1 cellular context compared by ENCODE assay signal in the genomic region with DNA sequence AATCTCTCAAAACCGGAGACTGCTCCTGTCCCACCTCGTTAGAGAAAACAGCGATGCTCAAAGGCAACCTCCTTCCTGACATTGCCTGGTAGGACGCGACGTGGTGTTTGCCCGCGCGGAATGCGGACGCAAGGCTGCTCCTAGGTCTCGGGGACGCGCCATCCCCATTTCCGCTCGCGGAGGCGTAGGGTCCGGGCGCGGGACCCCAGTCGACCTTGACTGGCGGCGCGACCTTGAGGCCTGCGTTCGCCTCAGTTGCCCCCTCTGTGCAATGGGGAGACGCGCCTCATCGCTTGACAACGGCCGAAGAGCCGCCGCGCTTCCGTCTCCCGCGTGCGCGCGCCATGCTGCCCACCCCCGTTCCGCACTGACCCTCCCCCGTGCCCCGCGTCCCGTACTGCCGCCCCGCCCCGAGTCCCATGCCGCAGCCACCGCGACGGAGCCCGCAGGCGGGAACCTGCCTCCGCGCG.
TF ChIP-seq lines count a peak whose summit lies in the region.

No MANE protein-coding gene starts in this region.

TF ChIP-seq in HepG2, 621 proteins besides CTCF, POLR2A, EP300 and RAD21 (continued from another document and continues in another):
- TF ChIP-seq ZBTB46 (CRISPR knock-in tag; IDR thresholded peaks at IDR 0.05; ENCODE audit: borderline replicate concordance) (0 out of 2 replicates have a peak, but pooled peaks have one; percentile 9), RARA (CRISPR knock-in tag; IDR thresholded peaks at IDR 0.05) (peak; percentile 48), PAX8 (CRISPR knock-in tag; IDR thresholded peaks at IDR 0.05; ENCODE audit: borderline replicate concordance) (0 out of 2 replicates have a peak, but pooled peaks have one; percentile 13), ZC3H13 (CRISPR knock-in tag; IDR thresholded peaks at IDR 0.05) (no peak; the same call in 1 of the 2 replicates), RXRB (CRISPR knock-in tag; IDR thresholded peaks at IDR 0.05; ENCODE audit: borderline replicate concordance) (peak; percentile 64), MTERF4 (CRISPR knock-in tag; IDR thresholded peaks at IDR 0.05) (no peak), ZNF263 (CRISPR knock-in tag; IDR thresholded peaks at IDR 0.05) (no peak), ZNF709 (CRISPR knock-in tag; IDR thresholded peaks at IDR 0.05) (no peak; the same call in 1 of the 2 replicates), ZBTB43 (CRISPR knock-in tag; conservative IDR thresholded peaks at IDR 0.05) (peak; percentile 19; the same call in 1 of the 2 replicates), ATM (IDR thresholded peaks at IDR 0.05; ENCODE audit: borderline replicate concordance) (no peak), BRD4 (CRISPR knock-in tag; IDR thresholded peaks at IDR 0.05) (no peak), ZNF17 (CRISPR knock-in tag; IDR thresholded peaks at IDR 0.05) (no peak), CEBPZ (IDR thresholded peaks at IDR 0.05; ENCODE audit: low read length) (no peak), SPEN (CRISPR knock-in tag; IDR thresholded peaks at IDR 0.05; ENCODE audit: low read depth) (peak; percentile 77), ZNF567 (CRISPR knock-in tag; IDR thresholded peaks at IDR 0.05; ENCODE audit: borderline replicate concordance) (no peak), RFXANK (CRISPR knock-in tag; IDR thresholded peaks at IDR 0.05) (no peak), FOXC1 (CRISPR knock-in tag; IDR thresholded peaks at IDR 0.05; ENCODE audit: borderline replicate concordance) (0 out of 2 replicates have a peak, but pooled peaks have one; percentile 14), LCORL (IDR thresholded peaks at IDR 0.05) (no peak), LCORL (CRISPR knock-in tag; IDR thresholded peaks at IDR 0.05) (0 out of 2 replicates have a peak, but pooled peaks have one; percentile 34), GLI4 (CRISPR knock-in tag; IDR thresholded peaks at IDR 0.05; ENCODE audit: borderline replicate concordance) (no peak), KLF15 (CRISPR knock-in tag; IDR thresholded peaks at IDR 0.05; ENCODE audit: borderline replicate concordance) (no peak), ZNF792 (CRISPR knock-in tag; IDR thresholded peaks at IDR 0.05) (no peak)
- TF ChIP-seq, protein P1, sequence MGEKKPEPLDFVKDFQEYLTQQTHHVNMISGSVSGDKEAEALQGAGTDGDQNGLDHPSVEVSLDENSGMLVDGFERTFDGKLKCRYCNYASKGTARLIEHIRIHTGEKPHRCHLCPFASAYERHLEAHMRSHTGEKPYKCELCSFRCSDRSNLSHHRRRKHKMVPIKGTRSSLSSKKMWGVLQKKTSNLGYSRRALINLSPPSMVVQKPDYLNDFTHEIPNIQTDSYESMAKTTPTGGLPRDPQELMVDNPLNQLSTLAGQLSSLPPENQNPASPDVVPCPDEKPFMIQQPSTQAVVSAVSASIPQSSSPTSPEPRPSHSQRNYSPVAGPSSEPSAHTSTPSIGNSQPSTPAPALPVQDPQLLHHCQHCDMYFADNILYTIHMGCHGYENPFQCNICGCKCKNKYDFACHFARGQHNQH (CRISPR knock-in tag; IDR thresholded peaks at IDR 0.05), result 0 out of 2 replicates have a peak, but pooled peaks have one; percentile 26
- TF ChIP-seq, protein P2, sequence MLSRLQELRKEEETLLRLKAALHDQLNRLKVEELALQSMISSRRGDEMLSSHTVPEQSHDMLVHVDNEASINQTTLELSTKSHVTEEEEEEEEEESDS (CRISPR knock-in tag; IDR thresholded peaks at IDR 0.05; ENCODE audit: borderline replicate concordance), result no peak
- TF ChIP-seq, protein P3, sequence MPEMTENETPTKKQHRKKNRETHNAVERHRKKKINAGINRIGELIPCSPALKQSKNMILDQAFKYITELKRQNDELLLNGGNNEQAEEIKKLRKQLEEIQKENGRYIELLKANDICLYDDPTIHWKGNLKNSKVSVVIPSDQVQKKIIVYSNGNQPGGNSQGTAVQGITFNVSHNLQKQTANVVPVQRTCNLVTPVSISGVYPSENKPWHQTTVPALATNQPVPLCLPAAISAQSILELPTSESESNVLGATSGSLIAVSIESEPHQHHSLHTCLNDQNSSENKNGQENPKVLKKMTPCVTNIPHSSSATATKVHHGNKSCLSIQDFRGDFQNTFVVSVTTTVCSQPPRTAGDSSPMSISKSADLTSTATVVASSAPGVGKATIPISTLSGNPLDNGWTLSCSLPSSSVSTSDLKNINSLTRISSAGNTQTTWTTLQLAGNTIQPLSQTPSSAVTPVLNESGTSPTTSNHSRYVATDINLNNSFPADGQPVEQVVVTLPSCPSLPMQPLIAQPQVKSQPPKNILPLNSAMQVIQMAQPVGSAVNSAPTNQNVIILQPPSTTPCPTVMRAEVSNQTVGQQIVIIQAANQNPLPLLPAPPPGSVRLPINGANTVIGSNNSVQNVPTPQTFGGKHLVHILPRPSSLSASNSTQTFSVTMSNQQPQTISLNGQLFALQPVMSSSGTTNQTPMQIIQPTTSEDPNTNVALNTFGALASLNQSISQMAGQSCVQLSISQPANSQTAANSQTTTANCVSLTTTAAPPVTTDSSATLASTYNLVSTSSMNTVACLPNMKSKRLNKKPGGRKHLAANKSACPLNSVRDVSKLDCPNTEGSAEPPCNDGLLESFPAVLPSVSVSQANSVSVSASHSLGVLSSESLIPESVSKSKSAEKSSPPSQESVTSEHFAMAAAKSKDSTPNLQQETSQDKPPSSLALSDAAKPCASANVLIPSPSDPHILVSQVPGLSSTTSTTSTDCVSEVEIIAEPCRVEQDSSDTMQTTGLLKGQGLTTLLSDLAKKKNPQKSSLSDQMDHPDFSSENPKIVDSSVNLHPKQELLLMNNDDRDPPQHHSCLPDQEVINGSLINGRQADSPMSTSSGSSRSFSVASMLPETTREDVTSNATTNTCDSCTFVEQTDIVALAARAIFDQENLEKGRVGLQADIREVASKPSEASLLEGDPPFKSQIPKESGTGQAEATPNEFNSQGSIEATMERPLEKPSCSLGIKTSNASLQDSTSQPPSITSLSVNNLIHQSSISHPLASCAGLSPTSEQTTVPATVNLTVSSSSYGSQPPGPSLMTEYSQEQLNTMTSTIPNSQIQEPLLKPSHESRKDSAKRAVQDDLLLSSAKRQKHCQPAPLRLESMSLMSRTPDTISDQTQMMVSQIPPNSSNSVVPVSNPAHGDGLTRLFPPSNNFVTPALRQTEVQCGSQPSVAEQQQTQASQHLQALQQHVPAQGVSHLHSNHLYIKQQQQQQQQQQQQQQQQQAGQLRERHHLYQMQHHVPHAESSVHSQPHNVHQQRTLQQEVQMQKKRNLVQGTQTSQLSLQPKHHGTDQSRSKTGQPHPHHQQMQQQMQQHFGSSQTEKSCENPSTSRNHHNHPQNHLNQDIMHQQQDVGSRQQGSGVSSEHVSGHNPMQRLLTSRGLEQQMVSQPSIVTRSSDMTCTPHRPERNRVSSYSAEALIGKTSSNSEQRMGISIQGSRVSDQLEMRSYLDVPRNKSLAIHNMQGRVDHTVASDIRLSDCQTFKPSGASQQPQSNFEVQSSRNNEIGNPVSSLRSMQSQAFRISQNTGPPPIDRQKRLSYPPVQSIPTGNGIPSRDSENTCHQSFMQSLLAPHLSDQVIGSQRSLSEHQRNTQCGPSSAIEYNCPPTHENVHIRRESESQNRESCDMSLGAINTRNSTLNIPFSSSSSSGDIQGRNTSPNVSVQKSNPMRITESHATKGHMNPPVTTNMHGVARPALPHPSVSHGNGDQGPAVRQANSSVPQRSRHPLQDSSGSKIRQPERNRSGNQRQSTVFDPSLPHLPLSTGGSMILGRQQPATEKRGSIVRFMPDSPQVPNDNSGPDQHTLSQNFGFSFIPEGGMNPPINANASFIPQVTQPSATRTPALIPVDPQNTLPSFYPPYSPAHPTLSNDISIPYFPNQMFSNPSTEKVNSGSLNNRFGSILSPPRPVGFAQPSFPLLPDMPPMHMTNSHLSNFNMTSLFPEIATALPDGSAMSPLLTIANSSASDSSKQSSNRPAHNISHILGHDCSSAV (CRISPR knock-in tag; IDR thresholded peaks at IDR 0.05; ENCODE audit: borderline replicate concordance), result no peak
- TF ChIP-seq, protein P4, sequence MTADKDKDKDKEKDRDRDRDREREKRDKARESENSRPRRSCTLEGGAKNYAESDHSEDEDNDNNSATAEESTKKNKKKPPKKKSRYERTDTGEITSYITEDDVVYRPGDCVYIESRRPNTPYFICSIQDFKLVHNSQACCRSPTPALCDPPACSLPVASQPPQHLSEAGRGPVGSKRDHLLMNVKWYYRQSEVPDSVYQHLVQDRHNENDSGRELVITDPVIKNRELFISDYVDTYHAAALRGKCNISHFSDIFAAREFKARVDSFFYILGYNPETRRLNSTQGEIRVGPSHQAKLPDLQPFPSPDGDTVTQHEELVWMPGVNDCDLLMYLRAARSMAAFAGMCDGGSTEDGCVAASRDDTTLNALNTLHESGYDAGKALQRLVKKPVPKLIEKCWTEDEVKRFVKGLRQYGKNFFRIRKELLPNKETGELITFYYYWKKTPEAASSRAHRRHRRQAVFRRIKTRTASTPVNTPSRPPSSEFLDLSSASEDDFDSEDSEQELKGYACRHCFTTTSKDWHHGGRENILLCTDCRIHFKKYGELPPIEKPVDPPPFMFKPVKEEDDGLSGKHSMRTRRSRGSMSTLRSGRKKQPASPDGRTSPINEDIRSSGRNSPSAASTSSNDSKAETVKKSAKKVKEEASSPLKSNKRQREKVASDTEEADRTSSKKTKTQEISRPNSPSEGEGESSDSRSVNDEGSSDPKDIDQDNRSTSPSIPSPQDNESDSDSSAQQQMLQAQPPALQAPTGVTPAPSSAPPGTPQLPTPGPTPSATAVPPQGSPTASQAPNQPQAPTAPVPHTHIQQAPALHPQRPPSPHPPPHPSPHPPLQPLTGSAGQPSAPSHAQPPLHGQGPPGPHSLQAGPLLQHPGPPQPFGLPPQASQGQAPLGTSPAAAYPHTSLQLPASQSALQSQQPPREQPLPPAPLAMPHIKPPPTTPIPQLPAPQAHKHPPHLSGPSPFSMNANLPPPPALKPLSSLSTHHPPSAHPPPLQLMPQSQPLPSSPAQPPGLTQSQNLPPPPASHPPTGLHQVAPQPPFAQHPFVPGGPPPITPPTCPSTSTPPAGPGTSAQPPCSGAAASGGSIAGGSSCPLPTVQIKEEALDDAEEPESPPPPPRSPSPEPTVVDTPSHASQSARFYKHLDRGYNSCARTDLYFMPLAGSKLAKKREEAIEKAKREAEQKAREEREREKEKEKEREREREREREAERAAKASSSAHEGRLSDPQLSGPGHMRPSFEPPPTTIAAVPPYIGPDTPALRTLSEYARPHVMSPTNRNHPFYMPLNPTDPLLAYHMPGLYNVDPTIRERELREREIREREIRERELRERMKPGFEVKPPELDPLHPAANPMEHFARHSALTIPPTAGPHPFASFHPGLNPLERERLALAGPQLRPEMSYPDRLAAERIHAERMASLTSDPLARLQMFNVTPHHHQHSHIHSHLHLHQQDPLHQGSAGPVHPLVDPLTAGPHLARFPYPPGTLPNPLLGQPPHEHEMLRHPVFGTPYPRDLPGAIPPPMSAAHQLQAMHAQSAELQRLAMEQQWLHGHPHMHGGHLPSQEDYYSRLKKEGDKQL (CRISPR knock-in tag; IDR thresholded peaks at IDR 0.05; ENCODE audit: low read depth), result no peak
